Comparison of ENCODE assay signal across 22 cellular contexts in the genomic region with DNA sequence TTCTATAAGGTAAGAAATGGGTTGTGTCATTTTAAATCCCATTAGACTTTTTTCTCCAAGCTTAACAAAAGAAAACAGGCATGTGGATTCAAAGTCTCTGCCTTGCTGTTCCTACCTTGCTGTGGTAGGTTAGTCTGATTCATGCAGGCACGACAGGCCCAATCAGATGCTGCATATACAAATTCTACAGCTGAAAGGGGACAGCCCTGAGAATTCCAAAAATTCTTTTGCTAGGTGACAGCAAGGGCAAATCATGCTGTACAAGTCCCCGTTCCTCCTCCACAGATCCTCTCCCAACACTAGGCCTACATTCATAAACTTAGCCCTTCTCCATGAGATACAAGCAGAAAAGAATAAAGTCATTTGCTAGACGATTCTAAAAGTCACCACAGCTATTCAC.
DNase-seq lines count a peak whose midpoint lies in the region; ATAC-seq, FAIRE-seq and TF ChIP-seq lines count a peak whose summit lies in the region.
"Had no signal": no experiment of that assay in that cellular context is flagged by ENCODE, and none has a peak within 500 bp of the region (broad histone marks: within the 10 kb centered on the region; RNA-seq: fewer than 3 reads in every experiment).

No MANE protein-coding gene starts in this region.

- CTCF ChIA-PET in HepG2 (lab: Yijun Ruan, JAX; ENCODE audit: low intra/inter-chr PET ratio, low total read pairs): no interaction called here

- no peaks in the 10 kb centered on the region for H3K27me3 ChIP-seq in HepG2 (ENCODE audit: control insufficient read depth in 1 of 2, insufficient read depth in 2 of 2, low read length in 2 of 2)
- H3K27me3 ChIP-seq in right lobe of liver: no peaks in the 10 kb centered on the region
- no peaks in the 10 kb centered on the region for H3K27me3 ChIP-seq in bronchial epithelial cell (ENCODE audit: control insufficient read depth, insufficient read depth, low read length)
- no peaks in the 10 kb centered on the region for H3K27me3 ChIP-seq in keratinocyte (ENCODE audit: control insufficient read depth, extremely low read depth, insufficient read depth, low read length)
- H3K27me3 ChIP-seq in uterus: no peaks in the 10 kb centered on the region
- H3K27me3 ChIP-seq: ascending aorta; BLaER1 treated with 17β-estradiol and CSF1 and Interleukin-3, amounts not matched to agents 10 nM and 100 nM had no signal

- H3K36me3 ChIP-seq in HepG2 (replicated peaks in 1 of 2; ENCODE audit: control insufficient read depth in 1 of 2, insufficient read depth in 2 of 2, low read length in 2 of 2) (no peaks in the 10 kb centered on the region), right lobe of liver (no peaks in the 10 kb centered on the region), bronchial epithelial cell (ENCODE audit: control insufficient read depth, insufficient read depth, low read length) (no peaks in the 10 kb centered on the region), keratinocyte (ENCODE audit: control insufficient read depth in 2 of 2, extremely low read depth in 1 of 2, insufficient read depth in 2 of 2, low read length in 2 of 2) (no peaks in the 10 kb centered on the region), uterus (no peaks in the 10 kb centered on the region)
- H3K36me3 ChIP-seq: ascending aorta; BLaER1 treated with 17β-estradiol and CSF1 and Interleukin-3, amounts not matched to agents 10 nM and 100 nM had no signal

- no TSS peak for BruUV-seq in HepG2 (replicated peaks; lab: Mats Ljungman, UMichigan)

- no peaks in the 10 kb centered on the region for H3K79me2 ChIP-seq in HepG2 (ENCODE audit: insufficient read depth, low read length)
- no peaks in the 10 kb centered on the region for H3K79me2 ChIP-seq in keratinocyte (ENCODE audit: control insufficient read depth, insufficient read depth, low read length)

- H3K9ac ChIP-seq in HepG2 (ENCODE audit: insufficient read depth, low read depth, low read length): no peak overlapping the region
- H3K9ac ChIP-seq in keratinocyte (ENCODE audit: control insufficient read depth, extremely low read depth, insufficient read depth, low read length): peak overlapping the region; percentile 60
- H3K9ac ChIP-seq: BLaER1 treated with 17β-estradiol and CSF1 and Interleukin-3, amounts not matched to agents 10 nM and 100 nM had no signal

- in situ Hi-C loops in HepG2 (cut with HindIII; ENCODE audit: extremely low pct_ligation_motif_present, low pct_unique_long_range_greater_than_20kb): no loop called here

- no peak overlapping the region for H3K4me3 ChIP-seq in HepG2 (replicated peaks in 1 of 3; ENCODE audit: insufficient read depth in 1 of 3, low read depth in 2 of 3, low read length in 3 of 3)
- no peak overlapping the region for H3K4me3 ChIP-seq in right lobe of liver
- H3K4me3 ChIP-seq in bronchial epithelial cell (ENCODE audit: low read depth, low read length): no peak overlapping the region
- H3K4me3 ChIP-seq in keratinocyte (ENCODE audit: control insufficient read depth in 2 of 3, extremely low read depth in 1 of 3, insufficient read depth in 2 of 3, low read depth in 1 of 3, low read length in 3 of 3): peak overlapping the region in 2 of 3 experiments; percentile 22 to 41
- no peak overlapping the region for H3K4me3 ChIP-seq in uterus
- H3K4me3 ChIP-seq: ascending aorta; BLaER1 treated with 17β-estradiol and CSF1 and Interleukin-3, amounts not matched to agents 10 nM and 100 nM had no signal

- peaks cover 19% of the 10 kb centered on the region for H3K4me1 ChIP-seq in HepG2 (ENCODE audit: insufficient read depth, low read length)
- no peaks in the 10 kb centered on the region for H3K4me1 ChIP-seq in right lobe of liver
- H3K4me1 ChIP-seq in keratinocyte (ENCODE audit: control insufficient read depth, extremely low read depth, insufficient read depth, low read length): peaks cover 9% of the 10 kb centered on the region
- no peaks in the 10 kb centered on the region for H3K4me1 ChIP-seq in uterus
- H3K4me1 ChIP-seq: ascending aorta had no signal

- no peak for TF ChIP-seq POLR2A in HepG2 (IDR thresholded peaks at IDR 0.05; ENCODE audit: insufficient read depth in 1 of 2, low read depth in 2 of 2, low read length in 2 of 2)
- TF ChIP-seq POLR2A in right lobe of liver (IDR thresholded peaks at IDR 0.05): no peak
- no peak for TF ChIP-seq POLR2A in uterus (IDR thresholded peaks at IDR 0.05)

- TF ChIP-seq RAD21 in HepG2 (CRISPR knock-in tag; IDR thresholded peaks at IDR 0.05): no peak

- intact Hi-C loops in HepG2 (cut with micrococcal nuclease; ENCODE audit: unreplicated experiment): no loop called here
- intact Hi-C loops in right lobe of liver (cut with DNase I): no loop called here
- intact Hi-C loops in uterus (cut with DNase I; ENCODE audit: low total_unique reads): no loop called here

- no peak for TF ChIP-seq CTCF in HepG2 (CRISPR knock-in tag; IDR thresholded peaks at IDR 0.05)
- TF ChIP-seq CTCF in right lobe of liver (IDR thresholded peaks at IDR 0.05): no peak
- no peak for TF ChIP-seq CTCF in bronchial epithelial cell (IDR thresholded peaks at IDR 0.05; ENCODE audit: insufficient read depth, low read length, severe bottlenecking)
- TF ChIP-seq CTCF in keratinocyte (optimal IDR thresholded peaks at IDR 0.05 in 1 of 3, IDR thresholded peaks at IDR 0.05 in 1 of 3, conservative IDR thresholded peaks at IDR 0.05 in 1 of 3; ENCODE audit: extremely low read depth in 1 of 3, insufficient read depth in 2 of 3, low read length in 3 of 3): no peak
- TF ChIP-seq CTCF in uterus (IDR thresholded peaks at IDR 0.05): no peak

- TF ChIP-seq EP300 in HepG2 (IDR thresholded peaks at IDR 0.05; ENCODE audit: low read depth in 2 of 2, low read length in 2 of 2) (no peak), HepG2 (CRISPR knock-in tag; IDR thresholded peaks at IDR 0.05; ENCODE audit: borderline replicate concordance) (no peak)

- H4K20me1 ChIP-seq in HepG2 (ENCODE audit: insufficient read depth, low read length) (no peaks in the 10 kb centered on the region), keratinocyte (ENCODE audit: control insufficient read depth, extremely low read depth, insufficient read depth, low read length) (no peaks in the 10 kb centered on the region)
- H4K20me1 ChIP-seq: BLaER1 treated with 17β-estradiol and CSF1 and Interleukin-3, amounts not matched to agents 10 nM and 100 nM had no signal

- FAIRE-seq in HepG2 (lab: Jason Lieb, UNC) (no peak), bronchial epithelial cell (lab: Jason Lieb, UNC) (no peak), keratinocyte (lab: Jason Lieb, UNC) (peak; percentile 61)
- FAIRE-seq: urothelium cell line had no signal

- no peaks in the 10 kb centered on the region for H3K9me1 ChIP-seq in keratinocyte (ENCODE audit: control insufficient read depth, extremely low read depth, insufficient read depth, low read length)

- POLR2A ChIA-PET in HepG2 (lab: Yijun Ruan, JAX): no interaction called here

- DNase-seq in HepG2 (ENCODE audit: low spot score) (peak; percentile 50), right lobe of liver (no peak), bronchial epithelial cell (ENCODE audit: low read depth) (peak; percentile 53), keratinocyte (ENCODE audit: low read depth, low spot score) (no peak), uterus (no peak)
- no peak for DNase-seq in activated effector memory CD4-positive, alpha-beta T cell treated with Interleukin-2 at 50 U/mL for 16 hours
- DNase-seq: ACHN; activated CD4-positive, alpha-beta T cell treated with anti-CD3 and anti-CD28 coated beads for 4 hours; activated CD8-positive, alpha-beta memory T cell treated with anti-CD3 and anti-CD28 coated beads, Interleukin-2, amount 10 ng/mL, durations not matched to agents 7 days and 5 days; effector CD4-positive, alpha-beta T cell; left cardiac atrium; mesenchymal stem cell; naive thymus-derived CD4-positive, alpha-beta T cell; SIG-M5; substantia nigra; T-cell had no signal

- H3K4me2 ChIP-seq in HepG2 (ENCODE audit: low read depth, low read length): 0 out of 2 replicates have a peak overlapping the region, but pooled peaks have one; percentile 29
- H3K4me2 ChIP-seq in keratinocyte (ENCODE audit: control insufficient read depth, extremely low read depth, insufficient read depth, low read depth, low read length): peak overlapping the region; percentile 53
- H3K4me2 ChIP-seq: BLaER1 treated with 17β-estradiol and CSF1 and Interleukin-3, amounts not matched to agents 10 nM and 100 nM had no signal

- WGBS in HepG2 (ENCODE audit: low lambda C conversion rate): 23% methylated on average over 3 of the region's 3 CpGs
- WGBS in right lobe of liver (ENCODE audit: insufficient coverage, low coverage, low lambda C conversion rate, missing lambda C conversion rate): 76% methylated on average over 3 of the region's 3 CpGs

- ATAC-seq in HepG2 (peak; percentile 49), right lobe of liver (no peak), HG02588 (IDR thresholded peaks at IDR 0.05; ENCODE audit: unreplicated experiment) (no peak), GM21447 (IDR thresholded peaks at IDR 0.05; ENCODE audit: unreplicated experiment) (no peak)
- ATAC-seq: activated CD8-positive, alpha-beta memory T cell treated with anti-CD3 and anti-CD28 coated beads, Interleukin-2, amount 10 ng/mL, durations not matched to agents 7 days and 5 days; left cardiac atrium; naive thymus-derived CD4-positive, alpha-beta T cell; T-cell had no signal

- no peak overlapping the region for H2AFZ ChIP-seq in HepG2 (ENCODE audit: low read length)
- H2AFZ ChIP-seq in keratinocyte (ENCODE audit: control insufficient read depth, low read length): no peak overlapping the region

- dilution Hi-C loops in keratinocyte (cut with MboI; ENCODE audit: extremely low pct_ligation_motif_present, low sequenced_read_pairs): no loop called here

- H3K27ac ChIP-seq in HepG2 (ENCODE audit: extremely low read length, insufficient read depth, low read length): no peak overlapping the region
- no peak overlapping the region for H3K27ac ChIP-seq in right lobe of liver
- H3K27ac ChIP-seq in keratinocyte (ENCODE audit: control insufficient read depth, insufficient read depth, low read length): peak overlapping the region; percentile 58
- H3K27ac ChIP-seq in uterus: no peak overlapping the region
- H3K27ac ChIP-seq: ascending aorta; BLaER1 treated with 17β-estradiol and CSF1 and Interleukin-3, amounts not matched to agents 10 nM and 100 nM; HL-60 had no signal

- H3K9me3 ChIP-seq in HepG2 (ENCODE audit: low read length): peaks cover 9% of the 10 kb centered on the region; the same call in 1 of the 2 replicates
- H3K9me3 ChIP-seq in right lobe of liver: no peaks in the 10 kb centered on the region
- peaks cover 10% of the 10 kb centered on the region for H3K9me3 ChIP-seq in keratinocyte (ENCODE audit: control insufficient read depth, low read depth, low read length)
- H3K9me3 ChIP-seq in uterus: no peaks in the 10 kb centered on the region
- H3K9me3 ChIP-seq: ascending aorta had no signal

Comparison
In these comparisons a context has a peak if more than half of its experiments do, and no peak if none do; other contexts are left out.
1. DNase-seq: peak in HepG2 (single experiment) and bronchial epithelial cell (single experiment); none in right lobe of liver (0 of 3), keratinocyte (single experiment), uterus (0 of 2) and activated effector memory CD4-positive, alpha-beta T cell treated with Interleukin-2 at 50 U/mL for 16 hours (single experiment).
2. H3K4me3 ChIP-seq: peak in keratinocyte (2 of 3); none in HepG2 (0 of 3), right lobe of liver (0 of 3), bronchial epithelial cell (single experiment) and uterus (0 of 2).